18 cellular contexts compared by ENCODE assay signal in genomic region chr14:95493503-95493902, GRCh38. TPM values are rescaled to one million over a fixed set of nuclear protein-coding genes. Genes with fewer than 3 reads are reported as not detected.
DNase-seq lines count a peak whose midpoint lies in the region; TF ChIP-seq lines count a peak whose summit lies in the region.
"Had no signal": no experiment of that assay in that cellular context is flagged by ENCODE, and none has a peak within 500 bp of the region (broad histone marks: within the 10 kb centered on the region; RNA-seq: fewer than 3 reads in every experiment).

No MANE protein-coding gene starts in this region.

- peaks cover 9 to 13% (median 11%) of the 10 kb centered on the region in 11 experiments; a peak in 21 of 22 replicates for H3K9me3 ChIP-seq in BLaER1 treated with 17β-estradiol and CSF1 and Interleukin-3, amounts not matched to agents 10 nM and 100 nM (replicated peaks in 1 of 11)
- no peaks in the 10 kb centered on the region for H3K9me3 ChIP-seq in esophagus squamous epithelium
- H3K9me3 ChIP-seq: Peyer's patch had no signal

- peak overlapping the region; percentile 84 to 100 (median 93); a peak in 19 of 22 replicates for H3K4me2 ChIP-seq in BLaER1 treated with 17β-estradiol and CSF1 and Interleukin-3, amounts not matched to agents 10 nM and 100 nM

- H3K27ac ChIP-seq in BLaER1 treated with 17β-estradiol and CSF1 and Interleukin-3, amounts not matched to agents 10 nM and 100 nM, result peak overlapping the region in 8 of 11 experiments; percentile 6 to 96 (median 87); a peak in 16 of 22 replicates
- no peak overlapping the region for H3K27ac ChIP-seq in esophagus squamous epithelium
- H3K27ac ChIP-seq: 22Rv1, SK-N-MC had no signal

- H3K27me3 ChIP-seq in BLaER1 treated with 17β-estradiol and CSF1 and Interleukin-3, amounts not matched to agents 10 nM and 100 nM, result no peaks in the 10 kb centered on the region
- peaks cover 0 to 6% (median 0%) of the 10 kb centered on the region in 4 donors for H3K27me3 ChIP-seq in esophagus squamous epithelium
- H3K27me3 ChIP-seq: Peyer's patch had no signal

- WGBS in esophagus squamous epithelium, 2 donors, result 93% methylated on average over 5 of the region's 5 CpGs

- peak overlapping the region in 6 of 11 experiments; percentile 40 to 81 (median 74); a peak in 3 of 22 replicates for H3K9ac ChIP-seq in BLaER1 treated with 17β-estradiol and CSF1 and Interleukin-3, amounts not matched to agents 10 nM and 100 nM

- TF ChIP-seq POLR2A in esophagus squamous epithelium (IDR thresholded peaks at IDR 0.05), result no peak

- H3K4me3 ChIP-seq in BLaER1 treated with 17β-estradiol and CSF1 and Interleukin-3, amounts not matched to agents 10 nM and 100 nM, result no peak overlapping the region
- no peak overlapping the region for H3K4me3 ChIP-seq in esophagus squamous epithelium
- H3K4me3 ChIP-seq: K562, Peyer's patch, SK-N-MC had no signal

- H4K20me1 ChIP-seq in BLaER1 treated with 17β-estradiol and CSF1 and Interleukin-3, amounts not matched to agents 10 nM and 100 nM, result peaks cover 0 to 36% (median 26%) of the 10 kb centered on the region in 11 experiments; a peak in 16 of 22 replicates

- TF ChIP-seq CTCF in esophagus squamous epithelium (IDR thresholded peaks at IDR 0.05), result no peak

- peaks cover 7 to 66% (median 43%) of the 10 kb centered on the region in 11 experiments; a peak in 21 of 22 replicates for H3K36me3 ChIP-seq in BLaER1 treated with 17β-estradiol and CSF1 and Interleukin-3, amounts not matched to agents 10 nM and 100 nM
- H3K36me3 ChIP-seq in esophagus squamous epithelium, result no peaks in the 10 kb centered on the region
- H3K36me3 ChIP-seq: Peyer's patch had no signal

- DNase-seq in NCI-H1417 (lab: John Stamatoyannopoulos, UW) (peak in 2 of 3 experiments; percentile 22 to 68), NCI-H1417 treated with DMSO at 0.1 percent for 48 hours (lab: John Stamatoyannopoulos, UW) (no peak), NCI-H146 (lab: John Stamatoyannopoulos, UW) (peak; percentile 54), myocyte (ENCODE audit: low read depth) (peak; percentile 24), esophagus squamous epithelium (lab: John Stamatoyannopoulos, UW) (no peak)
- no peak for DNase-seq in activated CD4-positive, CD25-positive, alpha-beta regulatory T cell treated with anti-CD3 and anti-CD28 coated beads, Interleukin-2, amount 50 U/mL, for 72 hours
- DNase-seq in effector CD8-positive, alpha-beta T cell (lab: John Stamatoyannopoulos, UW), result no peak
- DNase-seq: AML-193, DMS79 treated with DMSO at 0.1 percent for 48 hours, NCI-H1092 treated with DMSO at 0.1 percent for 48 hours, NCI-H187, NCI-H446 treated with DMSO at 0.1 percent for 48 hours, SHP77 had no signal

- peaks cover 81 to 90% (median 85%) of the 10 kb centered on the region in 10 experiments for H3K4me1 ChIP-seq in BLaER1 treated with 17β-estradiol and CSF1 and Interleukin-3, amounts not matched to agents 10 nM and 100 nM
- H3K4me1 ChIP-seq in esophagus squamous epithelium, result peaks cover 15 to 76% (median 58%) of the 10 kb centered on the region in 3 donors

- intact Hi-C loops in esophagus squamous epithelium (cut with DNase I), result no loop called here

RNA-seq across cellular contexts. Expression of gene SYNE3, which starts 22.9 kb away (rescaled TPM):
- total RNA-seq in myocyte, result 5.2 and 5.9 TPM in 2 replicates
- 2.3 TPM for polyA plus RNA-seq in myocyte (2012)
- 10 to 100 TPM in 1 of 4 donors, 1 to 10 TPM in 3; 1.5 to 11.6 (median 5.5) TPM for total RNA-seq in esophagus squamous epithelium

RNA-seq across cellular contexts. Expression of gene GLRX5, which starts 41.3 kb away (rescaled TPM):
- total RNA-seq in myocyte (67.1 and 69.5 TPM in 2 replicates), esophagus squamous epithelium (10 to 100 TPM; 14.4 to 40.1 (median 32.6) TPM)
- polyA plus RNA-seq in myocyte (2012), result 63.7 TPM

Comparison
In these comparisons a context has a peak if more than half of its experiments do, and no peak if none do; other contexts are left out.
1. DNase-seq: peak in NCI-H1417 (2 of 3), NCI-H146 (single experiment) and myocyte (single experiment); none in NCI-H1417 treated with DMSO at 0.1 percent for 48 hours (single experiment), esophagus squamous epithelium (single experiment), activated CD4-positive, CD25-positive, alpha-beta regulatory T cell treated with anti-CD3 and anti-CD28 coated beads, Interleukin-2, amount 50 U/mL, for 72 hours (single experiment) and effector CD8-positive, alpha-beta T cell (single experiment).
2. H3K27ac ChIP-seq: peak in BLaER1 treated with 17β-estradiol and CSF1 and Interleukin-3, amounts not matched to agents 10 nM and 100 nM (8 of 11); none in esophagus squamous epithelium (0 of 4).